24 cellular contexts compared by ENCODE assay signal in the genomic region with DNA sequence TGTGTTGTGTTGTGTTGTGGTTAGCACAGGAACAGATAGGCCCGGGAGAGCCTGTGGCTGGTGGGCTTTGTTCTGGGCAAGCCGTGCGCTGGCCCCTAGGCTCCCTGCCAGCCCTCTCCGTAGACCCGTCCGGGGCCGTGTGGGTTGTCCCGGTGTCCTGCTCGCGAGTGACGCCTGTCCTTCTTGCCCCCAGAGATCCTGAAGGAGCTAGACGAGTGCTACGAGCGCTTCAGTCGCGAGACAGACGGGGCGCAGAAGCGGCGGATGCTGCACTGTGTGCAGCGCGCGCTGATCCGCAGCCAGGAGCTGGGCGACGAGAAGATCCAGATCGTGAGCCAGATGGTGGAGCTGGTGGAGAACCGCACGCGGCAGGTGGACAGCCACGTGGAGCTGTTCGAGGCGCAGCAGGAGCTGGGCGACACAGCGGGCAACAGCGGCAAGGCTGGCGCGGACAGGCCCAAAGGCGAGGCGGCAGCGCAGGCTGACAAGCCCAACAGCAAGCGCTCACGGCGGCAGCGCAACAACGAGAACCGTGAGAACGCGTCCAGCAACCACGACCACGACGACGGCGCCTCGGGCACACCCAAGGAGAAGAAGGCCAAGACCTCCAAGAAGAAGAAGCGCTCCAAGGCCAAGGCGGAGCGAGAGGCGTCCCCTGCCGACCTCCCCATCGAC. TPM values are rescaled to one million over a fixed set of nuclear protein-coding genes. Genes with fewer than 3 reads are reported as not detected.
DNase-seq lines count a peak whose midpoint lies in the region; ATAC-seq, FAIRE-seq and TF ChIP-seq lines count a peak whose summit lies in the region.
"Had no signal": no experiment of that assay in that cellular context is flagged by ENCODE, and none has a peak within 500 bp of the region (broad histone marks: within the 10 kb centered on the region; RNA-seq: fewer than 3 reads in every experiment).

No MANE protein-coding gene starts in this region.

- H3K9me3 ChIP-seq in H9 (ENCODE audit: control insufficient read depth, low read depth, low read length): no peaks in the 10 kb centered on the region
- H3K9me3 ChIP-seq in GM12878 (replicated peaks; ENCODE audit: control insufficient read depth, insufficient read depth, low read length): no peaks in the 10 kb centered on the region; the same call in 2 of the 3 replicates
- no peaks in the 10 kb centered on the region for H3K9me3 ChIP-seq in mesenchymal stem cell (ENCODE audit: control insufficient read depth, low read length)
- H3K9me3 ChIP-seq in prostate gland: no peaks in the 10 kb centered on the region
- H3K9me3 ChIP-seq: Caco-2 had no signal

- H3K79me1 ChIP-seq in H9 (ENCODE audit: insufficient read depth, low read depth, low read length, poor library complexity, severe bottlenecking): peaks cover 6% of the 10 kb centered on the region
- peaks cover 11% of the 10 kb centered on the region for H3K79me1 ChIP-seq in mesenchymal stem cell (replicated peaks; ENCODE audit: low read length, poor library complexity, severe bottlenecking)

- RAD21 ChIA-PET in GM12878 (lab: Charles Lee; ENCODE audit: unreplicated experiment): no interaction called here

- no peak overlapping the region for H3K4ac ChIP-seq in H9 (ENCODE audit: low read depth, low read length)
- H3K4ac ChIP-seq in mesenchymal stem cell (ENCODE audit: low read depth in 1 of 2, low read length in 2 of 2): peak overlapping the region in 1 of 2 experiments; percentile 31

- H2BK12ac ChIP-seq in H9 (ENCODE audit: insufficient read length, low read depth, low read length): no peak overlapping the region
- H2BK12ac ChIP-seq in mesenchymal stem cell (ENCODE audit: low read length in 2 of 2): no peak overlapping the region

- H4K8ac ChIP-seq in H9 (replicated peaks; ENCODE audit: insufficient read length, low read depth, low read length) (no peak overlapping the region), mesenchymal stem cell (ENCODE audit: low read length) (peak overlapping the region; percentile 57)

- H3K27ac Mint-ChIP-seq in H9 (peak overlapping the region in 2 of 3 experiments; percentile 3 to 83; a peak in 3 of 7 replicates), progenitor cell of endocrine pancreas (peak overlapping the region; percentile 59)
- H3K27ac Mint-ChIP-seq: CD4-positive, alpha-beta memory T cell had no signal

- H2BK120ac ChIP-seq in H9 (ENCODE audit: low read depth, low read length, poor library complexity, severe bottlenecking) (no peak overlapping the region), mesenchymal stem cell (ENCODE audit: low read depth, low read length) (no peak overlapping the region)

- H3K23me2 ChIP-seq in H9 (ENCODE audit: insufficient read length, low read depth, low read length, poor library complexity, severe bottlenecking): peaks cover 4% of the 10 kb centered on the region

- no peak for DNase-seq in H9
- DNase-seq in GM12878 (ENCODE audit: low read depth, low spot score): no peak
- DNase-seq in mesenchymal stem cell: no peak
- no peak for DNase-seq in progenitor cell of endocrine pancreas (ENCODE audit: low spot score, unreplicated experiment)
- no peak for DNase-seq in prostate gland (ENCODE audit: low spot score)
- no peak for DNase-seq in RKO (ENCODE audit: low spot score)
- DNase-seq in ACHN: no peak
- DNase-seq: Caco-2; CD4-positive, alpha-beta memory T cell; DMS 273 treated with DMSO at 0.1 percent for 48 hours; DMS79 treated with DMSO at 0.1 percent for 48 hours; GOT3; KBM-7; MM.1S; NCI-H1048; NCI-H1436; NCI-H187 treated with DMSO at 0.1 percent for 48 hours; NCI-H2227 treated with DMSO at 0.1 percent for 48 hours; NCI-H510A; NCI-H748 treated with DMSO at 0.1 percent for 48 hours; PC-9 had no signal

- H3K4me2 ChIP-seq in H9 (ENCODE audit: insufficient read depth, insufficient read length, low read length) (no peak overlapping the region), GM12878 (ENCODE audit: control insufficient read depth, insufficient read depth) (no peak overlapping the region), mesenchymal stem cell (ENCODE audit: low read length, poor library complexity, severe bottlenecking) (no peak overlapping the region)

- no peak for TF ChIP-seq CTCF in H9 (conservative IDR thresholded peaks at IDR 0.05)
- no peak for TF ChIP-seq CTCF in GM12878 (IDR thresholded peaks at IDR 0.05 in 2 of 3, conservative IDR thresholded peaks at IDR 0.05 in 1 of 3; ENCODE audit: control insufficient read depth in 2 of 3, extremely low read depth in 1 of 3, insufficient read depth in 1 of 3, low read depth in 3 of 3, low read length in 3 of 3)
- no peak for TF ChIP-seq CTCF in progenitor cell of endocrine pancreas (IDR thresholded peaks at IDR 0.05; ENCODE audit: unreplicated experiment)
- no peak for TF ChIP-seq CTCF in prostate gland (IDR thresholded peaks at IDR 0.05)

- in situ Hi-C loops in GM12878 (cut with MboI) (no loop called here), ACHN (cut with HindIII; ENCODE audit: low pct_ligation_motif_present, low pct_unique_long_range_greater_than_20kb, low sequenced_read_pairs) (no loop called here)

- H3K27me3 Mint-ChIP-seq in H9 (ENCODE audit: low read depth) (no peaks in the 10 kb centered on the region; the same call in 1 of the 2 replicates), progenitor cell of endocrine pancreas (no peaks in the 10 kb centered on the region)
- H3K27me3 Mint-ChIP-seq: CD4-positive, alpha-beta memory T cell had no signal

- no peak overlapping the region for H2BK20ac ChIP-seq in H9 (ENCODE audit: low read depth, low read length, poor library complexity, severe bottlenecking)

- no peak overlapping the region for H4K5ac ChIP-seq in H9 (ENCODE audit: insufficient read length, low read depth, low read length)

- BruUV-seq in GM12878 (replicated peaks; lab: Mats Ljungman, UMichigan): no TSS peak

- intact Hi-C loops in GM12878 (cut with micrococcal nuclease; ENCODE audit: unreplicated experiment): loop anchor here (10.0 kb wide), 2 partner anchors 466 to 594 kb away; no protein-coding TSS in a partner anchor
- intact Hi-C loops in prostate gland (cut with DNase I): loop anchor here (5.0 to 10.0 kb wide), 2 partner anchors 74 to 153 kb away; no protein-coding TSS in a partner anchor

- H2AFZ ChIP-seq in H9 (ENCODE audit: low read length): no peak overlapping the region
- no peak overlapping the region for H2AFZ ChIP-seq in GM12878 (ENCODE audit: control insufficient read depth, low read depth, low read length)
- H2AFZ ChIP-seq in mesenchymal stem cell (ENCODE audit: low read depth, low read length): no peak overlapping the region
- H2AFZ ChIP-seq: PC-9 had no signal

- H3K27ac ChIP-seq in H9 (ENCODE audit: insufficient read length, low read depth, low read length) (no peak overlapping the region), GM12878 (ENCODE audit: control insufficient read depth, insufficient read depth) (no peak overlapping the region), mesenchymal stem cell (ENCODE audit: low read length, poor library complexity, severe bottlenecking) (no peak overlapping the region), prostate gland (no peak overlapping the region)
- H3K27ac ChIP-seq: BLaER1 treated with 17β-estradiol and CSF1 and Interleukin-3, amounts not matched to agents 10 nM and 100 nM; PC-9 had no signal

- H3K27me3 ChIP-seq in H9 (ENCODE audit: insufficient read depth, low read length): no peaks in the 10 kb centered on the region
- no peaks in the 10 kb centered on the region for H3K27me3 ChIP-seq in GM12878 (replicated peaks in 1 of 2; ENCODE audit: control insufficient read depth in 2 of 2, insufficient read depth in 2 of 2, low read length in 1 of 2)
- no peaks in the 10 kb centered on the region for H3K27me3 ChIP-seq in mesenchymal stem cell (ENCODE audit: control insufficient read depth in 1 of 2, insufficient read depth in 1 of 2, low read length in 2 of 2)
- no peaks in the 10 kb centered on the region for H3K27me3 ChIP-seq in prostate gland (replicated peaks; ENCODE audit: insufficient read depth)
- H3K27me3 ChIP-seq: BLaER1 treated with 17β-estradiol and CSF1 and Interleukin-3, amounts not matched to agents 10 nM and 100 nM had no signal

- peaks cover 7 to 10% of the 10 kb centered on the region in 2 experiments; a peak in 3 of 4 replicates for H3K36me3 ChIP-seq in GM12878 (ENCODE audit: control insufficient read depth in 2 of 2, insufficient read depth in 2 of 2, low read length in 1 of 2)
- peaks cover 9 to 26% of the 10 kb centered on the region in 2 experiments for H3K36me3 ChIP-seq in mesenchymal stem cell (ENCODE audit: control insufficient read depth in 1 of 2, insufficient read depth in 2 of 2, low read depth in 1 of 2, low read length in 2 of 2)
- H3K36me3 ChIP-seq in prostate gland: no peaks in the 10 kb centered on the region

- no CpG with 5 or more reads among the region's 61 CpGs for WGBS in H9 (ENCODE audit: extremely low coverage, insufficient read length, low lambda C conversion rate)
- WGBS in GM12878 (ENCODE audit: insufficient coverage, insufficient replicate concordance, low lambda C conversion rate, missing lambda C conversion rate): 97% methylated on average over 52 of the region's 61 CpGs
- 98% methylated on average over 61 of the region's 61 CpGs for WGBS in mesenchymal stem cell
- WGBS in prostate gland: 96% methylated on average over 61 of the region's 61 CpGs

- TF ChIP-seq POLR2A in GM12878 (IDR thresholded peaks at IDR 0.05; ENCODE audit: low read depth, low read length) (peak; percentile 33; the same call in 1 of the 2 replicates), prostate gland (IDR thresholded peaks at IDR 0.05) (no peak)

- H3K4me3 ChIP-seq in GM12878: no peak overlapping the region
- H3K4me3 ChIP-seq in mesenchymal stem cell (ENCODE audit: insufficient read depth in 1 of 2, low read depth in 1 of 2, low read length in 2 of 2): no peak overlapping the region
- H3K4me3 ChIP-seq in prostate gland: no peak overlapping the region
- H3K4me3 ChIP-seq: BLaER1 treated with 17β-estradiol and CSF1 and Interleukin-3, amounts not matched to agents 10 nM and 100 nM; PC-9 had no signal

- H2AK5ac ChIP-seq in H9 (ENCODE audit: insufficient read length, low read length) (no peak overlapping the region), mesenchymal stem cell (ENCODE audit: low read length, severe bottlenecking) (no peak overlapping the region)

- no peak for TF ChIP-seq RAD21 in GM12878 (IDR thresholded peaks at IDR 0.05; ENCODE audit: insufficient read depth, low read depth, low read length)

- H3T11ph ChIP-seq in H9 (ENCODE audit: low read length): no peak overlapping the region

- POLR2A ChIA-PET in GM12878 (lab: Charles Lee): no interaction called here

- H3K4me1 ChIP-seq in H9 (ENCODE audit: insufficient read depth, low read length) (no peaks in the 10 kb centered on the region), GM12878 (ENCODE audit: control insufficient read depth, insufficient read depth, low read length) (no peaks in the 10 kb centered on the region; the same call in 1 of the 2 replicates), mesenchymal stem cell (ENCODE audit: control insufficient read depth, insufficient read depth, low read depth, low read length) (peaks cover 12% of the 10 kb centered on the region), prostate gland (replicated peaks) (no peaks in the 10 kb centered on the region)

- no peak overlapping the region for H2BK15ac ChIP-seq in H9 (ENCODE audit: low read depth, low read length)
- no peak overlapping the region for H2BK15ac ChIP-seq in mesenchymal stem cell (ENCODE audit: low read depth, poor library complexity, severe bottlenecking)

- SMC1A ChIA-PET in GM12878 (lab: Charles Lee; ENCODE audit: uncharacterized antibody, unreplicated experiment): no interaction called here

- CTCF ChIA-PET in GM12878 (lab: Yijun Ruan, JAX): interaction anchor here (0.9 to 3.4 kb wide), 2 partner anchors 100 to 102 kb away, joined by 3 to 23 read pairs; no protein-coding TSS in a partner anchor

- H3K4me1 Mint-ChIP-seq in H9: peaks cover 17 to 18% of the 10 kb centered on the region in 2 experiments
- peaks cover 16% of the 10 kb centered on the region for H3K4me1 Mint-ChIP-seq in progenitor cell of endocrine pancreas (ENCODE audit: low read depth)

- H3K4me3 Mint-ChIP-seq in H9: peak overlapping the region in 1 of 2 experiments; percentile 37; a peak in 1 of 5 replicates
- no peak overlapping the region for H3K4me3 Mint-ChIP-seq in progenitor cell of endocrine pancreas (ENCODE audit: low read depth)

- H3K36me3 Mint-ChIP-seq in H9 (ENCODE audit: insufficient read depth in 1 of 3, low read depth in 3 of 3): peaks cover 10 to 25% (median 23%) of the 10 kb centered on the region in 3 experiments; a peak in 6 of 7 replicates
- H3K36me3 Mint-ChIP-seq in progenitor cell of endocrine pancreas (ENCODE audit: insufficient read depth): peaks cover 13% of the 10 kb centered on the region

- H3K14ac ChIP-seq in H9 (ENCODE audit: insufficient read depth, low read length) (no peak overlapping the region), mesenchymal stem cell (ENCODE audit: low read length in 2 of 2) (no peak overlapping the region)

- no peak overlapping the region for H3K56ac ChIP-seq in H9 (ENCODE audit: insufficient read length, low read depth, low read length)

- H4K91ac ChIP-seq in H9 (ENCODE audit: insufficient read length, low read depth, low read length): no peak overlapping the region
- H4K91ac ChIP-seq in mesenchymal stem cell (ENCODE audit: low read length): peak overlapping the region; percentile 46

- ATAC-seq in GM12878: no peak

- no peak for FAIRE-seq in GM12878 (lab: Jason Lieb, UNC)
- FAIRE-seq: GM12891, GM18507 had no signal

- H3K18ac ChIP-seq in H9 (ENCODE audit: insufficient read length, low read depth, low read length): no peak overlapping the region
- H3K18ac ChIP-seq in mesenchymal stem cell (ENCODE audit: low read depth in 1 of 2, low read length in 2 of 2): no peak overlapping the region

- H3K9ac ChIP-seq in H9 (ENCODE audit: extremely low read depth, insufficient read length, low read length) (no peak overlapping the region), GM12878 (ENCODE audit: control insufficient read depth, insufficient read depth, low read length) (no peak overlapping the region), mesenchymal stem cell (ENCODE audit: low read length) (no peak overlapping the region)

- H4K20me1 ChIP-seq in H9 (ENCODE audit: control insufficient read depth, insufficient read depth, insufficient read length) (no peaks in the 10 kb centered on the region), GM12878 (ENCODE audit: control insufficient read depth, insufficient read depth) (no peaks in the 10 kb centered on the region; the same call in 1 of the 2 replicates)

- H2BK5ac ChIP-seq in H9 (ENCODE audit: insufficient read length, low read length) (no peak overlapping the region), mesenchymal stem cell (ENCODE audit: low read depth, low read length, poor library complexity, severe bottlenecking) (no peak overlapping the region)

- H3K79me2 ChIP-seq in H9 (ENCODE audit: insufficient read depth, low read length) (peaks cover 34% of the 10 kb centered on the region; the same call in 1 of the 2 replicates), GM12878 (ENCODE audit: control insufficient read depth, insufficient read depth, low read length) (peaks cover 53% of the 10 kb centered on the region)

- H3K23ac ChIP-seq in H9 (ENCODE audit: insufficient read length, low read depth, low read length) (no peak overlapping the region), mesenchymal stem cell (ENCODE audit: low read length in 2 of 2) (peak overlapping the region in 1 of 2 experiments; percentile 1)

- no peak for TF ChIP-seq EP300 in GM12878 (IDR thresholded peaks at IDR 0.05; ENCODE audit: borderline replicate concordance in 1 of 2, control insufficient read depth in 1 of 2, low read depth in 2 of 2, low read length in 2 of 2)

- H3K9me3 Mint-ChIP-seq in H9: peaks cover 0 to 2% of the 10 kb centered on the region in 2 experiments; a peak in 2 of 5 replicates
- H3K9me3 Mint-ChIP-seq in progenitor cell of endocrine pancreas (ENCODE audit: low read depth): no peaks in the 10 kb centered on the region

RNA-seq across cellular contexts. Expression of a gene that starts 5.7 kb away (rescaled TPM):
- total RNA-seq in H9 (2021) (17.3 and 18.7 TPM in 2 replicates), GM12878 (2014; rRNA removed) (14.7 and 15.3 TPM in 2 replicates), GM12878 (2014; rRNA removed; fragmentation: Illumina TruSeq; extraction: Trizol) (7.6 and 8.9 TPM in 2 replicates), GM12878 (2021) (15.8 and 18.2 TPM in 2 replicates), progenitor cell of endocrine pancreas (18.5 and 20.7 TPM in 2 replicates), prostate gland (10 to 100 TPM; 19.1 to 38.3 TPM)
- 13.0 and 15.9 TPM in 2 replicates for total RNA-seq in GM12878 (2013; cell fraction: nucleolus; rRNA removed)
- polyA plus RNA-seq in GM12878 (2011; ENCODE audit: low read depth): 4.8 TPM
- polyA plus RNA-seq in GM12878 (2011; rRNA removed) (11.9 and 16.7 TPM in 2 replicates), GM12878 (2014; fragmentation: Illumina TruSeq; extraction: Trizol) (5.4 and 10.0 TPM in 2 replicates), GM12878 (2014; fragmentation: Nextera tagmentation; extraction: Ambion mirVana) (1 to 10 TPM; 1.3 to 3.0 TPM), GM12878 (2014; rRNA removed) (20.4 and 21.6 TPM in 2 replicates), GM12878 (2016; fragmentation: Nextera tagmentation; extraction: Ambion mirVana) (10 to 100 TPM; 11.4 to 15.5 TPM)
- polyA plus RNA-seq in GM12878 (2011; cell fraction: cytosol; rRNA removed): 20.7 and 36.0 TPM in 2 replicates
- polyA plus RNA-seq in GM12878 (2011; cell fraction: nucleus; rRNA removed): 22.1 and 30.6 TPM in 2 replicates
- 18.4 and 22.4 TPM in 2 replicates for polyA plus RNA-seq in GM12878 (2012)
- polyA minus RNA-seq in GM12878 (2011; rRNA and poly(A)+ RNA removed): 8.8 and 19.7 TPM in 2 replicates
- polyA minus RNA-seq in GM12878 (2011; cell fraction: cytosol; rRNA and poly(A)+ RNA removed): 11.6 and 12.2 TPM in 2 replicates
- 6.6 and 16.3 TPM in 2 replicates for polyA minus RNA-seq in GM12878 (2011; cell fraction: nucleus; rRNA and poly(A)+ RNA removed)
- polyA plus RNA-seq in mesenchymal stem cell (2013, experiment 1 of 2): 12.8 TPM
- 12.5 TPM for polyA plus RNA-seq in mesenchymal stem cell (2013, experiment 2 of 2)

RNA-seq across cellular contexts. Expression of a gene that starts 13.3 kb away (rescaled TPM):
- total RNA-seq in H9 (2021) (41.9 and 46.3 TPM in 2 replicates), GM12878 (2014; rRNA removed) (85.6 and 88.3 TPM in 2 replicates), GM12878 (2014; rRNA removed; fragmentation: Illumina TruSeq; extraction: Trizol) (42.4 and 51.1 TPM in 2 replicates), GM12878 (2021) (69.2 and 76.9 TPM in 2 replicates), progenitor cell of endocrine pancreas (90.4 and 92.4 TPM in 2 replicates), prostate gland (10 to 100 TPM; 40.5 to 85.5 TPM)
- 150 and 160 TPM in 2 replicates for total RNA-seq in GM12878 (2013; cell fraction: nucleolus; rRNA removed)
- 54.1 TPM for polyA plus RNA-seq in GM12878 (2011; ENCODE audit: low read depth)
- polyA plus RNA-seq in GM12878 (2011; rRNA removed) (68.5 and 71.9 TPM in 2 replicates), GM12878 (2014; fragmentation: Illumina TruSeq; extraction: Trizol) (27.5 and 38.6 TPM in 2 replicates), GM12878 (2014; fragmentation: Nextera tagmentation; extraction: Ambion mirVana) (1 to 10 TPM; 4.2 to 9.4 TPM), GM12878 (2014; rRNA removed) (95.1 and 113 TPM in 2 replicates), GM12878 (2016; fragmentation: Nextera tagmentation; extraction: Ambion mirVana) (100 to 1,000 TPM in 1 of 2 experiments, 10 to 100 TPM in 1; 54.6 to 101 TPM)
- polyA plus RNA-seq in GM12878 (2011; cell fraction: cytosol; rRNA removed): 45.3 and 78.9 TPM in 2 replicates
- polyA plus RNA-seq in GM12878 (2011; cell fraction: nucleus; rRNA removed): 258 and 286 TPM in 2 replicates
- 59.4 and 61.5 TPM in 2 replicates for polyA plus RNA-seq in GM12878 (2012)
- 38.4 and 48.9 TPM in 2 replicates for polyA minus RNA-seq in GM12878 (2011; rRNA and poly(A)+ RNA removed)
- polyA minus RNA-seq in GM12878 (2011; cell fraction: cytosol; rRNA and poly(A)+ RNA removed): 17.2 and 23.9 TPM in 2 replicates
- polyA minus RNA-seq in GM12878 (2011; cell fraction: nucleus; rRNA and poly(A)+ RNA removed): 47.6 and 80.1 TPM in 2 replicates
- polyA plus RNA-seq in mesenchymal stem cell (2013, experiment 1 of 2): 49.5 TPM
- 46.4 TPM for polyA plus RNA-seq in mesenchymal stem cell (2013, experiment 2 of 2)
